ENCODE assay signal across 19 cellular contexts in the genomic region with DNA sequence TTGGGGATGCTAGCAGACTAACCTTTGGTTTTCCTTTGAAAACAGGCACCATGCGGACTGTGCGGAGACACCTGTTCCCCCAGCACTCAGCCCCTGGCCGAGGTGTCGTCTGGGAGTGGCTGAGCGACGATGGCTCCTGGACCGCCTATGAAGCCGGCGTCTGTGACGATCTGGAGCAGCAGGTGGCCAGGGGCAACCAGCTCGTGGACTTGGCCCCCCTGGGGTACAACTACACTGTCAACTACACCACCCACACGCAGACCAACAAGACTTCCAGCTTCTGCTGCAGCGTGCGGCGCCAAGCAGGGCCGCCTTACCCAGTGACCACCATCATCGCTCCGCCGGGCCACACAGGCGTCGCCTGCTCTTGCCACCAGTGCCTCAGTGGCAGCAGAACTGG. TPM values are rescaled to one million over a fixed set of nuclear protein-coding genes. Genes with fewer than 3 reads are reported as not detected.
"Had no signal": no experiment of that assay in that cellular context is flagged by ENCODE, and none has a peak within 500 bp of the region (broad histone marks: within the 10 kb centered on the region; RNA-seq: fewer than 3 reads in every experiment).

No MANE protein-coding gene starts in this region.

RNA-seq across cellular contexts. Expression of a gene that starts 51.6 kb away (rescaled TPM):
- total RNA-seq: activated naive CD4-positive, alpha-beta T cell treated with anti-CD3 and anti-CD28 coated beads for 36 hours; activated naive CD4-positive, alpha-beta T cell treated with anti-CD3 and anti-CD28 coated beads, Interleukin-2, amount 50 U/mL, for 72 hours; activated naive CD8-positive, alpha-beta T cell treated with anti-CD3 and anti-CD28 coated beads for 36 hours; activated naive CD8-positive, alpha-beta T cell treated with anti-CD3 and anti-CD28 coated beads, Interleukin-2, amount 10 ng/mL, durations not matched to agents 7 days and 5 days; activated T-cell treated with anti-CD3 and anti-CD28 coated beads, Interleukin-2, amount 50 U/mL, for 4 hours; activated T-cell treated with anti-CD3 and anti-CD28 coated beads, Interleukin-2, amount 50 U/mL, for 72 hours; activated T-helper 1 cell treated with anti-CD3 and anti-CD28 coated beads, Interleukin-12 subunit alpha, Interleukin-12 subunit beta, Interleukin-2, Interleukin-4 antibody, amounts not matched to agents 30 ng/mL and 10 ng/mL and 1 ng/mL, durations not matched to agents 14 hours and 24 hours and 36 hours; activated T-helper 17 cell treated with anti-CD3 and anti-CD28 coated beads, Interleukin-2, amount 50 U/mL, for 72 hours; activated T-helper 2 cell treated with anti-CD3 and anti-CD28 coated beads, Interferon-gamma antibody, Interleukin-2, Interleukin-4, amounts not matched to agents 10 μg/mL and 5 μg/mL and 100 μg/mL, durations not matched to agents 14 hours and 24 hours and 36 hours; adrenal gland; aorta; ascending aorta; astrocyte; body of pancreas; breast epithelium; bronchial epithelial cell; cardiac muscle cell; cerebellum had no signal
- polyA plus RNA-seq: adipose tissue, adrenal gland, aorta, cardiac muscle cell had no signal
